Comparison of ENCODE assay signal across 22 cellular contexts in the genomic region with DNA sequence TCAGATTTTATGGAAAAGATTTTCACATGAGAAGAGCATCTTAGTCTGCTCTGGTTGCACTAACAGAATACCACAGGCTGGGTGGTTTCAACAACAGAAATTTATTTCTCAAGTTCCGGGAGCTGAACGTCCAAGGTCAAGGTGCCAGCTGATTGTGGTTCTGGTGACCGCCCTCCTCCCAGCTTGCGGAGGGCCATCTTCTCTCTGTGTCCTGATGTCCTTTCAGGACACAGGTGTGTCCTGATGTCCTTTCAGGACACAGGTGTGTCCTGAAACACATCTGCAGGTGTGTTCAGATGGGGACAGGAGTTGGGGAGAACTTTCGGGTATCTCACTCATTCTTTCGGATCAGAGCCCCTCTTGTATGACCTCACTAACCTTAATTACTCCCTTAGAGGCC.
A peak's percentile ranks its signal among the peaks of the same experiment; 100 is the strongest.
DNase-seq lines count a peak whose midpoint lies in the region; FAIRE-seq and TF ChIP-seq lines count a peak whose summit lies in the region.
"Had no signal": no experiment of that assay in that cellular context is flagged by ENCODE, and none has a peak within 500 bp of the region (broad histone marks: within the 10 kb centered on the region; RNA-seq: fewer than 3 reads in every experiment).

No MANE protein-coding gene starts in this region.

- no peaks in the 10 kb centered on the region for H3K36me3 Mint-ChIP-seq in endodermal cell (ENCODE audit: low read depth)
- H3K36me3 Mint-ChIP-seq: CD14-positive monocyte; CD4-positive, alpha-beta memory T cell; CD4-positive, CD25-positive, alpha-beta regulatory T cell; CD8-positive, alpha-beta memory T cell had no signal

- no peaks in the 10 kb centered on the region for H3K79me2 ChIP-seq in MM.1S (ENCODE audit: low read length)

- TF ChIP-seq CTCF in MM.1S (IDR thresholded peaks at IDR 0.05; ENCODE audit: low read length) (no peak), endodermal cell (conservative IDR thresholded peaks at IDR 0.05) (no peak), dorsolateral prefrontal cortex (IDR thresholded peaks at IDR 0.05 in 54 of 56, conservative IDR thresholded peaks at IDR 0.05 in 2 of 56; ENCODE audit: low read depth in 1 of 56, partially characterized antibody in 56 of 56) (no peak)

- no peak overlapping the region for H3K4me2 ChIP-seq in MM.1S (ENCODE audit: low read depth, low read length)
- H3K4me2 ChIP-seq: A549; BLaER1 treated with 17β-estradiol and CSF1 and Interleukin-3, amounts not matched to agents 10 nM and 100 nM had no signal

- no peak overlapping the region for H2AFZ ChIP-seq in MM.1S (ENCODE audit: low read length)

- no peaks in the 10 kb centered on the region for H3K36me3 ChIP-seq in MM.1S (replicated peaks; ENCODE audit: insufficient read depth, low read length)
- no peaks in the 10 kb centered on the region for H3K36me3 ChIP-seq in small intestine (ENCODE audit: control insufficient read depth in 2 of 2, insufficient read depth in 2 of 2, low read length in 2 of 2)
- H3K36me3 ChIP-seq in endodermal cell (ENCODE audit: control insufficient read depth, insufficient read depth, low read length), result no peaks in the 10 kb centered on the region
- H3K36me3 ChIP-seq: BLaER1 treated with 17β-estradiol and CSF1 and Interleukin-3, amounts not matched to agents 10 nM and 100 nM had no signal

- no peaks in the 10 kb centered on the region for H3K27me3 Mint-ChIP-seq in endodermal cell (ENCODE audit: insufficient read depth)
- H3K27me3 Mint-ChIP-seq: B cell; CD4-positive, alpha-beta memory T cell; CD4-positive, CD25-positive, alpha-beta regulatory T cell; CD8-positive, alpha-beta memory T cell had no signal

- H3K4me1 ChIP-seq in MM.1S (ENCODE audit: low read length) (no peaks in the 10 kb centered on the region; the same call in 1 of the 2 replicates), small intestine (ENCODE audit: control insufficient read depth in 2 of 2, insufficient read depth in 1 of 2, low read depth in 1 of 2, low read length in 1 of 2) (peaks cover 0 to 4% of the 10 kb centered on the region in 2 donors), endodermal cell (ENCODE audit: control insufficient read depth, insufficient read depth, low read length) (peaks cover 4% of the 10 kb centered on the region)
- H3K4me1 ChIP-seq: A549; BLaER1 treated with 17β-estradiol and CSF1 and Interleukin-3, amounts not matched to agents 10 nM and 100 nM had no signal

- H3K4me1 Mint-ChIP-seq in endodermal cell, result peaks cover 3% of the 10 kb centered on the region
- H3K4me1 Mint-ChIP-seq: B cell; CD14-positive monocyte; CD4-positive, alpha-beta memory T cell; CD4-positive, CD25-positive, alpha-beta regulatory T cell; CD8-positive, alpha-beta memory T cell had no signal

- peak; percentile 23 for DNase-seq in NCI-H146 (lab: John Stamatoyannopoulos, UW)
- no peak for DNase-seq in NCI-H146 treated with DMSO at 0.1 percent for 48 hours (lab: John Stamatoyannopoulos, UW; ENCODE audit: unreplicated experiment)
- peak; percentile 32 for DNase-seq in MM.1S
- DNase-seq in RPMI8226, result peak; percentile 77
- peak; percentile 40 for DNase-seq in small intestine
- no peak for DNase-seq in HuH-7.5 (ENCODE audit: low spot score)
- DNase-seq in endodermal cell, result no peak
- DNase-seq in dorsolateral prefrontal cortex, result no peak
- DNase-seq: AML-193; CD4-positive, alpha-beta memory T cell; CD4-positive, CD25-positive, alpha-beta regulatory T cell; CD8-positive, alpha-beta memory T cell; COR-L47; DMS79 treated with DMSO at 0.1 percent for 48 hours; GDM1 had no signal

- H3K27me3 ChIP-seq in MM.1S (replicated peaks; ENCODE audit: insufficient read depth, low read length), result no peaks in the 10 kb centered on the region
- H3K27me3 ChIP-seq in small intestine (ENCODE audit: control insufficient read depth in 2 of 2, insufficient read depth in 2 of 2, low read length in 2 of 2), result no peaks in the 10 kb centered on the region
- H3K27me3 ChIP-seq in endodermal cell (ENCODE audit: control insufficient read depth, insufficient read depth, low read length, poor library complexity, severe bottlenecking), result no peaks in the 10 kb centered on the region
- peaks cover 0 to 7% (median 0%) of the 10 kb centered on the region in 45 donors for H3K27me3 ChIP-seq in dorsolateral prefrontal cortex
- H3K27me3 ChIP-seq: BLaER1 treated with 17β-estradiol and CSF1 and Interleukin-3, amounts not matched to agents 10 nM and 100 nM had no signal

- H3K27ac Mint-ChIP-seq in endodermal cell, result no peak overlapping the region
- H3K27ac Mint-ChIP-seq: B cell; CD4-positive, alpha-beta memory T cell; CD4-positive, CD25-positive, alpha-beta regulatory T cell; CD8-positive, alpha-beta memory T cell had no signal

- H4K20me1 ChIP-seq in MM.1S (ENCODE audit: insufficient read depth, low read length), result no peaks in the 10 kb centered on the region
- H4K20me1 ChIP-seq: BLaER1 treated with 17β-estradiol and CSF1 and Interleukin-3, amounts not matched to agents 10 nM and 100 nM had no signal

- no peak overlapping the region for H3K4me3 Mint-ChIP-seq in endodermal cell
- H3K4me3 Mint-ChIP-seq: B cell; CD14-positive monocyte; CD4-positive, alpha-beta memory T cell; CD4-positive, CD25-positive, alpha-beta regulatory T cell; CD8-positive, alpha-beta memory T cell had no signal

- H3K9me3 Mint-ChIP-seq in endodermal cell, result no peaks in the 10 kb centered on the region
- H3K9me3 Mint-ChIP-seq: CD4-positive, alpha-beta memory T cell; CD8-positive, alpha-beta memory T cell had no signal

- WGBS in small intestine, 3 donors, result 42 to 61% (median 47%) methylated on average over 6 of the region's 6 CpGs
- WGBS in endodermal cell (ENCODE audit: insufficient coverage in 1 of 2, insufficient read length in 1 of 2), 2 experiments, result 72 to 75% methylated on average over 4 to 6 of the region's 6 CpGs

- H3K4me3 ChIP-seq in MM.1S (ENCODE audit: low read length) (no peak overlapping the region), small intestine (ENCODE audit: low read depth in 1 of 2, low read length in 2 of 2) (no peak overlapping the region), endodermal cell (ENCODE audit: low read length) (no peak overlapping the region), dorsolateral prefrontal cortex (no peak overlapping the region)
- H3K4me3 ChIP-seq: A549; BLaER1 treated with 17β-estradiol and CSF1 and Interleukin-3, amounts not matched to agents 10 nM and 100 nM; GM12878 had no signal

- H3K27ac ChIP-seq in MM.1S (ENCODE audit: low read length), result peak overlapping the region; percentile 53; the same call in 1 of the 2 replicates
- H3K27ac ChIP-seq in small intestine (ENCODE audit: low read depth in 1 of 2, low read length in 1 of 2), result no peak overlapping the region
- no peak overlapping the region for H3K27ac ChIP-seq in endodermal cell (ENCODE audit: low read depth, low read length)
- no peak overlapping the region for H3K27ac ChIP-seq in dorsolateral prefrontal cortex
- H3K27ac ChIP-seq: 22Rv1; A549; BLaER1 treated with 17β-estradiol and CSF1 and Interleukin-3, amounts not matched to agents 10 nM and 100 nM had no signal

- H3K9me3 ChIP-seq in MM.1S (replicated peaks; ENCODE audit: insufficient read depth, low read length), result no peaks in the 10 kb centered on the region
- H3K9me3 ChIP-seq in small intestine (ENCODE audit: control insufficient read depth, low read depth), result no peaks in the 10 kb centered on the region
- H3K9me3 ChIP-seq in endodermal cell (ENCODE audit: control insufficient read depth, low read length), result no peaks in the 10 kb centered on the region
- H3K9me3 ChIP-seq: A549; BLaER1 treated with 17β-estradiol and CSF1 and Interleukin-3, amounts not matched to agents 10 nM and 100 nM had no signal

- H3K9ac ChIP-seq in MM.1S (ENCODE audit: low read length), result no peak overlapping the region
- no peak overlapping the region for H3K9ac ChIP-seq in endodermal cell (ENCODE audit: extremely low read depth, low read length, poor library complexity, severe bottlenecking)
- H3K9ac ChIP-seq: BLaER1 treated with 17β-estradiol and CSF1 and Interleukin-3, amounts not matched to agents 10 nM and 100 nM had no signal

- no peaks in the 10 kb centered on the region for H3F3A ChIP-seq in MM.1S (ENCODE audit: insufficient read depth, low read length)

- H3K9me2 ChIP-seq in MM.1S (replicated peaks; ENCODE audit: insufficient read depth, low read length), result no peaks in the 10 kb centered on the region

- FAIRE-seq in small intestine (lab: Jason Lieb, UNC), result no peak
- FAIRE-seq: A549, GM12878, GM19239 had no signal

- intact Hi-C loops in dorsolateral prefrontal cortex (cut with DNase I), result no loop called here

Comparison
In these comparisons a context has a peak if more than half of its experiments do, and no peak if none do; other contexts are left out.
1. DNase-seq: peak in NCI-H146 (single experiment), MM.1S (single experiment), RPMI8226 (single experiment) and small intestine (single experiment); none in NCI-H146 treated with DMSO at 0.1 percent for 48 hours (single experiment), HuH-7.5 (single experiment), endodermal cell (single experiment) and dorsolateral prefrontal cortex (0 of 10).